ENCODE assay signal across 9 cellular contexts in the genomic region with DNA sequence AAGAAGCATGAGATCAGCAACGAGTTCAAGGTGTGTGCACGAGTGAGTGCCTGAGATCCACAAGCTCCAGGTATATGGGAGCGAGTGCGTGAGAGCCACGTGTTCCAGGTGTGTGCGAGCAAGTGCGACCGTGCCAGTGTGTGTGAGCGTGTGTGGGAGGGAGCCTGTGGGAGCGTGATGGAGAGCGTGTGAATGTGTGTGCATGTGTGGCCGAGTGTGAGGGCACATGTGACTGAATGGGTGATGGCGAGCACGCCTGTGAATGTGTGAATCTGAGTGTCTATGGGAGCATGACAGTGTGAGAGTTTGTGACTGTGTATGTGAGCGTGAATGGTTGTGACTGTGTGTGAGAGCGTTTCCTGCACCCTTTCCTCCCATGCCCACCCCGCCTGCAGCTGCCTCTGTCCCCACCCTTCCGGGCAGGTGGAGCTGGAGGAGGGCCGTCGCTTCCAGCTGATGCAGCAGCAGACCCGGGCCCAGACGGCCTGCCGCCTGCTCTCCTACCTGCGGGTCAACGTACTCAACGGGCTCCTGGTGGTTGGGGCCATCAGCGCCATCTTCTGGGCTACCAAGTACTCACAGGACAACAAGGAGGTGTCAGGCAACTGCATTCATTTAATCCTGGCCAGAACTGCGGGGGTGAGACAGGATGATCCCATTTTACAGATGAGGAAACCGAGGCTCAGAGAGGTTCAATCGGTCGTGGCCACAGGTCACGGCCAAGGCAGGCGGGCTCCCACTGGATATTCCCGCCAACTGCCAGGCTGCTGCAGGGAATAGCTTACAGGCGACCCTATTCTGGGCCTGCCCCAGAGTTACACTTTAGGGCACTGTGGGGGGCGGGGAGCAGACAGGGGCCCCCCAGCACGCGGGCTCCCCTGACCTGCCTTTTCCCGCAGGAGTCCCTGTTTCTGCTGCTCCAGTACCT. TPM values are rescaled to one million over a fixed set of nuclear protein-coding genes. Genes with fewer than 3 reads are reported as not detected.
DNase-seq lines count a peak whose midpoint lies in the region; ATAC-seq and TF ChIP-seq lines count a peak whose summit lies in the region.
"Had no signal": no experiment of that assay in that cellular context is flagged by ENCODE, and none has a peak within 500 bp of the region (broad histone marks: within the 10 kb centered on the region; RNA-seq: fewer than 3 reads in every experiment).

No MANE protein-coding gene starts in this region.

- H3K27ac Mint-ChIP-seq in H9 = no peak overlapping the region
- peak overlapping the region; percentile 62 for H3K27ac Mint-ChIP-seq in activated T-helper 17 cell treated with anti-CD3 and anti-CD28 coated beads, Interleukin-2, amount 50 U/mL, for 72 hours

- no peaks in the 10 kb centered on the region; the same call in 1 of the 2 replicates for H3K36me3 ChIP-seq in Panc1 (ENCODE audit: control insufficient read depth, insufficient read depth, low read length)
- H3K36me3 ChIP-seq in heart right ventricle = peaks cover 0 to 35% (median 0%) of the 10 kb centered on the region in 9 donors

- in situ Hi-C loops in Panc1 (cut with HindIII; ENCODE audit: low pct_unique_long_range_greater_than_20kb, low sequenced_read_pairs) = no loop called here

- no peak overlapping the region for H3K4ac ChIP-seq in H9 (ENCODE audit: low read depth, low read length)

- H4K91ac ChIP-seq in H9 (ENCODE audit: insufficient read length, low read depth, low read length) = no peak overlapping the region

- H2BK5ac ChIP-seq in H9 (ENCODE audit: insufficient read length, low read length) = no peak overlapping the region

- CTCF ChIA-PET in Panc1 (lab: Charles Lee) = interaction anchor here (1.4 kb wide), 1 partner anchor 49 kb away, joined by 5 read pairs; no protein-coding TSS in a partner anchor

- no CpG with 5 or more reads among the region's 39 CpGs for WGBS in H9 (ENCODE audit: extremely low coverage, insufficient read length, low lambda C conversion rate)
- WGBS in heart right ventricle, 2 donors = 53 to 58% methylated on average over 39 of the region's 39 CpGs

- TF ChIP-seq CTCF in H9 (conservative IDR thresholded peaks at IDR 0.05) = peak; percentile 79
- TF ChIP-seq CTCF in Panc1 (IDR thresholded peaks at IDR 0.05) = peak; percentile 87
- TF ChIP-seq CTCF in heart right ventricle (IDR thresholded peaks at IDR 0.05) = peak; percentile 25 to 71 (median 56)

- H3K18ac ChIP-seq in H9 (ENCODE audit: insufficient read length, low read depth, low read length) = peak overlapping the region; percentile 1

- H3K56ac ChIP-seq in H9 (ENCODE audit: insufficient read length, low read depth, low read length) = no peak overlapping the region

- no peaks in the 10 kb centered on the region; a peak in 2 of 5 replicates for H3K9me3 Mint-ChIP-seq in H9
- no peaks in the 10 kb centered on the region for H3K9me3 Mint-ChIP-seq in activated T-helper 17 cell treated with anti-CD3 and anti-CD28 coated beads, Interleukin-2, amount 50 U/mL, for 72 hours

- peaks cover 23% of the 10 kb centered on the region for H3K27me3 Mint-ChIP-seq in H9 (ENCODE audit: low read depth)
- H3K27me3 Mint-ChIP-seq in activated T-helper 17 cell treated with anti-CD3 and anti-CD28 coated beads, Interleukin-2, amount 50 U/mL, for 72 hours = no peaks in the 10 kb centered on the region

- no peak overlapping the region for H3K4me2 ChIP-seq in H9 (ENCODE audit: insufficient read depth, insufficient read length, low read length)

- no TSS peak for BruUV-seq in Panc1 (replicated peaks; lab: Mats Ljungman, UMichigan)

- H3K4me1 Mint-ChIP-seq in H9 = peaks cover 22 to 28% of the 10 kb centered on the region in 2 experiments
- peaks cover 29% of the 10 kb centered on the region for H3K4me1 Mint-ChIP-seq in activated T-helper 17 cell treated with anti-CD3 and anti-CD28 coated beads, Interleukin-2, amount 50 U/mL, for 72 hours

- H3K27ac ChIP-seq in H9 (ENCODE audit: insufficient read length, low read depth, low read length) (no peak overlapping the region), Panc1 (ENCODE audit: low read length) (no peak overlapping the region), heart right ventricle (peak overlapping the region in 1 of 10 donors; percentile 62)

- H3K14ac ChIP-seq in H9 (ENCODE audit: insufficient read depth, low read length) = no peak overlapping the region; the same call in 1 of the 2 replicates

- H2BK15ac ChIP-seq in H9 (ENCODE audit: low read depth, low read length) = no peak overlapping the region

- no peak overlapping the region for H2BK20ac ChIP-seq in H9 (ENCODE audit: low read depth, low read length, poor library complexity, severe bottlenecking)

- H3K4me3 Mint-ChIP-seq in H9 = peak overlapping the region in 1 of 2 experiments; percentile 8; a peak in 1 of 5 replicates
- H3K4me3 Mint-ChIP-seq in activated T-helper 17 cell treated with anti-CD3 and anti-CD28 coated beads, Interleukin-2, amount 50 U/mL, for 72 hours = peak overlapping the region; percentile 99

- H2AFZ ChIP-seq in H9 (ENCODE audit: low read length) = no peak overlapping the region

- intact Hi-C loops in Panc1 (cut with micrococcal nuclease; ENCODE audit: unreplicated experiment) = no loop called here
- intact Hi-C loops in heart right ventricle (cut with DNase I) = loop anchor here in 1 of 10 donors (2.0 kb wide), 1 partner anchor 21 kb away; no protein-coding TSS in a partner anchor

- H3K27me3 ChIP-seq in H9 (ENCODE audit: insufficient read depth, low read length) (no peaks in the 10 kb centered on the region; the same call in 1 of the 2 replicates), Panc1 (ENCODE audit: control insufficient read depth, insufficient read depth, low read length) (no peaks in the 10 kb centered on the region), heart right ventricle (peaks cover 0 to 3% (median 0%) of the 10 kb centered on the region in 7 donors)

- ATAC-seq in Panc1 (peak; percentile 64), heart right ventricle (peak in 6 of 8 donors; percentile 11 to 38 (median 31))
- ATAC-seq in activated T-helper 17 cell treated with anti-CD3 and anti-CD28 coated beads, Interleukin-2, amount 50 U/mL, for 72 hours (replicated peaks) = peak; percentile 18

- no peak overlapping the region for H3K4me3 ChIP-seq in Panc1 (ENCODE audit: low read depth in 2 of 2, low read length in 2 of 2)
- peak overlapping the region in 1 of 10 donors; percentile 97 for H3K4me3 ChIP-seq in heart right ventricle

- no peak overlapping the region for H3K9ac ChIP-seq in H9 (ENCODE audit: extremely low read depth, insufficient read length, low read length)

- H2BK120ac ChIP-seq in H9 (ENCODE audit: low read depth, low read length, poor library complexity, severe bottlenecking) = no peak overlapping the region

- no peak overlapping the region for H4K5ac ChIP-seq in H9 (ENCODE audit: insufficient read length, low read depth, low read length)

- H3K4me1 ChIP-seq in H9 (ENCODE audit: insufficient read depth, low read length) (peaks cover 12% of the 10 kb centered on the region; the same call in 1 of the 2 replicates), Panc1 (ENCODE audit: control insufficient read depth, insufficient read depth, low read length) (peaks cover 13% of the 10 kb centered on the region), heart right ventricle (peaks cover 0 to 77% (median 29%) of the 10 kb centered on the region in 9 donors)

- no peaks in the 10 kb centered on the region for H4K20me1 ChIP-seq in H9 (ENCODE audit: control insufficient read depth, insufficient read depth, insufficient read length)

- H3K23me2 ChIP-seq in H9 (ENCODE audit: insufficient read length, low read depth, low read length, poor library complexity, severe bottlenecking) = no peaks in the 10 kb centered on the region

- H3K79me1 ChIP-seq in H9 (ENCODE audit: insufficient read depth, low read depth, low read length, poor library complexity, severe bottlenecking) = no peaks in the 10 kb centered on the region

- DNase-seq in Ammon's horn (ENCODE audit: low spot score) = peak; percentile 65
- peak; percentile 96 for DNase-seq in H9
- no peak for DNase-seq in Panc1 (ENCODE audit: low read depth, low spot score)
- no peak for DNase-seq in heart right ventricle
- DNase-seq in stimulated activated CD4-positive, alpha-beta T cell treated with anti-CD3 and anti-CD28 coated beads, Interleukin-15, amount 100 ng/mL, for 48 hours (ENCODE audit: low read depth in 2 of 2) = peak; percentile 51 to 68
- no peak for DNase-seq in retina
- no peak for DNase-seq in putamen (ENCODE audit: low spot score)

- POLR2A ChIA-PET in Panc1 (lab: Charles Lee) = no interaction called here

- H2BK12ac ChIP-seq in H9 (ENCODE audit: insufficient read length, low read depth, low read length) = no peak overlapping the region

- H3K23ac ChIP-seq in H9 (ENCODE audit: insufficient read length, low read depth, low read length) = no peak overlapping the region

- H3K36me3 Mint-ChIP-seq in H9 (ENCODE audit: insufficient read depth in 1 of 3, low read depth in 3 of 3) = no peaks in the 10 kb centered on the region
- peaks cover 80% of the 10 kb centered on the region for H3K36me3 Mint-ChIP-seq in activated T-helper 17 cell treated with anti-CD3 and anti-CD28 coated beads, Interleukin-2, amount 50 U/mL, for 72 hours (ENCODE audit: low read depth)

- H2AK5ac ChIP-seq in H9 (ENCODE audit: insufficient read length, low read length) = no peak overlapping the region

- no peaks in the 10 kb centered on the region for H3K79me2 ChIP-seq in H9 (ENCODE audit: insufficient read depth, low read length)

- H3K9me3 ChIP-seq in H9 (ENCODE audit: control insufficient read depth, low read depth, low read length) (no peaks in the 10 kb centered on the region), Panc1 (ENCODE audit: control insufficient read depth, insufficient read depth, low read depth, low read length) (no peaks in the 10 kb centered on the region), heart right ventricle (no peaks in the 10 kb centered on the region)

- no peak overlapping the region for H3T11ph ChIP-seq in H9 (ENCODE audit: low read length)

- H4K8ac ChIP-seq in H9 (replicated peaks; ENCODE audit: insufficient read length, low read depth, low read length) = no peak overlapping the region

RNA-seq across cellular contexts. Expression of gene TMC8, which starts 3.7 kb away (rescaled TPM):
- total RNA-seq in H9 (2021) (1.0 and 1.9 TPM in 2 replicates), Panc1 (2021; ENCODE audit: unreplicated experiment) (1.4 TPM), heart right ventricle (10 to 100 TPM in 1 of 10 donors, 1 to 10 TPM in 8, under 1 TPM in 1; 0.85 to 11.2 (median 2.1) TPM)
- 1.5 TPM for polyA plus RNA-seq in Panc1 (2012; ENCODE audit: insufficient read length)
- total RNA-seq in activated T-helper 17 cell treated with anti-CD3 and anti-CD28 coated beads, Interleukin-2, amount 50 U/mL, for 72 hours = 100 to 1,000 TPM; 126 to 250 TPM
- 1 to 10 TPM in 1 of 2 donors, under 1 TPM in 1; 0.96 to 3.7 TPM for polyA plus RNA-seq in heart right ventricle

RNA-seq across cellular contexts. Expression of gene TMC6, which starts 5.7 kb away (rescaled TPM):
- total RNA-seq in H9 (2021) (85.7 and 86.8 TPM in 2 replicates), Panc1 (2021; ENCODE audit: unreplicated experiment) (58.0 TPM), heart right ventricle (100 to 1,000 TPM in 1 of 10 donors, 10 to 100 TPM in 9; 42.3 to 109 (median 69.1) TPM)
- 55.7 TPM for polyA plus RNA-seq in Panc1 (2012; ENCODE audit: insufficient read length)
- 100 to 1,000 TPM; 165 to 351 TPM for total RNA-seq in activated T-helper 17 cell treated with anti-CD3 and anti-CD28 coated beads, Interleukin-2, amount 50 U/mL, for 72 hours
- polyA plus RNA-seq in heart right ventricle = 10 to 100 TPM; 22.8 to 86.0 TPM

RNA-seq across cellular contexts. Expression of gene C17orf99, which starts 11.9 kb away (rescaled TPM):
- not detected in 2 replicates for total RNA-seq in H9 (2021)
- 0.67 TPM for total RNA-seq in Panc1 (2021; ENCODE audit: unreplicated experiment)
- polyA plus RNA-seq in Panc1 (2012; ENCODE audit: insufficient read length) = not detected
- total RNA-seq in activated T-helper 17 cell treated with anti-CD3 and anti-CD28 coated beads, Interleukin-2, amount 50 U/mL, for 72 hours = under 1 TPM; 0.67 to 0.82 TPM
- total RNA-seq in heart right ventricle = under 1 TPM in 1 of 10 donors, not detected in 9; 0.11 TPM
- polyA plus RNA-seq in heart right ventricle = not detected
- polyA plus RNA-seq: neural cell had no signal

RNA-seq across cellular contexts. Expression of gene SYNGR2, which starts 34.1 kb away (rescaled TPM):
- total RNA-seq in H9 (2021) = 41.0 and 43.9 TPM in 2 replicates
- 204 TPM for total RNA-seq in Panc1 (2021; ENCODE audit: unreplicated experiment)
- polyA plus RNA-seq in Panc1 (2012; ENCODE audit: insufficient read length) = 313 TPM
- 100 to 1,000 TPM in 1 of 2 donors, 10 to 100 TPM in 1; 90.4 to 118 TPM for total RNA-seq in activated T-helper 17 cell treated with anti-CD3 and anti-CD28 coated beads, Interleukin-2, amount 50 U/mL, for 72 hours
- 100 to 1,000 TPM; 102 to 184 (median 116) TPM for total RNA-seq in heart right ventricle
- polyA plus RNA-seq in heart right ventricle = 100 to 1,000 TPM in 1 of 2 donors, 10 to 100 TPM in 1; 92.8 to 200 TPM

RNA-seq across cellular contexts. Expression of gene TK1, which starts 52.6 kb away (rescaled TPM):
- 95.8 and 98.7 TPM in 2 replicates for total RNA-seq in H9 (2021)
- 153 TPM for total RNA-seq in Panc1 (2021; ENCODE audit: unreplicated experiment)
- 97.2 TPM for polyA plus RNA-seq in Panc1 (2012; ENCODE audit: insufficient read length)
- 100 to 1,000 TPM; 149 to 181 TPM for total RNA-seq in activated T-helper 17 cell treated with anti-CD3 and anti-CD28 coated beads, Interleukin-2, amount 50 U/mL, for 72 hours
- 10 to 100 TPM in 1 of 10 donors, 1 to 10 TPM in 4, under 1 TPM in 5; 0.33 to 12.7 (median 0.91) TPM for total RNA-seq in heart right ventricle
- 1 to 10 TPM; 1.6 to 2.6 TPM for polyA plus RNA-seq in heart right ventricle

Comparison
In these comparisons a context has a peak if more than half of its experiments do, and no peak if none do; other contexts are left out.
1. DNase-seq: peak in Ammon's horn (single experiment), H9 (single experiment) and stimulated activated CD4-positive, alpha-beta T cell treated with anti-CD3 and anti-CD28 coated beads, Interleukin-15, amount 100 ng/mL, for 48 hours (2 of 2); none in Panc1 (single experiment), heart right ventricle (0 of 2), retina (single experiment) and putamen (single experiment).
2. RNA of gene TMC8, which starts 3.7 kb away (total RNA-seq): 126 to 250 TPM in activated T-helper 17 cell treated with anti-CD3 and anti-CD28 coated beads, Interleukin-2, amount 50 U/mL, for 72 hours; 0.85 to 11.2 TPM in heart right ventricle, 1.4 TPM in Panc1 (single experiment) and 1.0 to 1.9 TPM in H9; every median in the first group is over 10 times any median in the second.
3. Peak in every context shown above with its lines, with median percentiles within 50 percentile points of each other: CTCF ChIP-seq and ATAC-seq.